Comparison of ENCODE assay signal across 1 cellular context in genomic region chr6:43059168-43060033, GRCh38.
A peak's percentile ranks its signal among the peaks of the same experiment; 100 is the strongest.
TF ChIP-seq lines count a peak whose summit lies in the region.

Gene KLC4, plus strand, starts transcription at chr6:43059631. Its CDS starts 1,705 bp downstream, at chr6:43061336.
Gene MRPL2, minus strand, starts transcription at chr6:43059434. Its CDS starts 53 bp downstream, at chr6:43059381.

TF ChIP-seq in HepG2, 621 proteins besides CTCF, POLR2A, EP300 and RAD21 (continued from another document and continues in another):
- TF ChIP-seq ZNF18 (CRISPR knock-in tag; IDR thresholded peaks at IDR 0.05; ENCODE audit: insufficient replicate concordance) (no peak), IRF2 (CRISPR knock-in tag; IDR thresholded peaks at IDR 0.05) (peak; percentile 41), ZNF703 (CRISPR knock-in tag; IDR thresholded peaks at IDR 0.05; ENCODE audit: borderline replicate concordance) (peak; percentile 33; the same call in 1 of the 2 replicates), AGO1 (IDR thresholded peaks at IDR 0.05; ENCODE audit: low read depth, low read length, poor library complexity, severe bottlenecking) (no peak), ZNF180 (CRISPR knock-in tag; IDR thresholded peaks at IDR 0.05; ENCODE audit: borderline replicate concordance, low read depth) (no peak), PHF8 (CRISPR knock-in tag; IDR thresholded peaks at IDR 0.05) (peak; percentile 85), ZNF543 (CRISPR knock-in tag; IDR thresholded peaks at IDR 0.05) (peak; percentile 41; the same call in 1 of the 2 replicates), ZNF503 (CRISPR knock-in tag; IDR thresholded peaks at IDR 0.05) (peak; percentile 84), SMAD3 (CRISPR knock-in tag; IDR thresholded peaks at IDR 0.05) (peak; percentile 47), HNRNPK (IDR thresholded peaks at IDR 0.05; ENCODE audit: low read depth, low read length, poor library complexity, severe bottlenecking) (no peak), EZH2 (conservative IDR thresholded peaks at IDR 0.05; ENCODE audit: low read depth, low read length) (no peak), KLF13 (CRISPR knock-in tag; IDR thresholded peaks at IDR 0.05) (peak; percentile 65; the same call in 1 of the 2 replicates), ZNF839 (CRISPR knock-in tag; IDR thresholded peaks at IDR 0.05; ENCODE audit: borderline replicate concordance) (no peak), ZSCAN21 (CRISPR knock-in tag; IDR thresholded peaks at IDR 0.05; ENCODE audit: borderline replicate concordance) (no peak), SNRNP70 (IDR thresholded peaks at IDR 0.05; ENCODE audit: low read depth, low read length) (no peak), POGZ (CRISPR knock-in tag; IDR thresholded peaks at IDR 0.05) (peak; percentile 82), GRHL1 (CRISPR knock-in tag; conservative IDR thresholded peaks at IDR 0.05) (no peak), SATB2 (CRISPR knock-in tag; IDR thresholded peaks at IDR 0.05) (no peak; the same call in 1 of the 2 replicates), ARID2 (CRISPR knock-in tag; IDR thresholded peaks at IDR 0.05; ENCODE audit: borderline replicate concordance) (no peak), RFX5 (IDR thresholded peaks at IDR 0.05; ENCODE audit: low read depth, low read length) (peak; percentile 71), HNF4A (CRISPR knock-in tag; IDR thresholded peaks at IDR 0.05) (peak; percentile 49; the same call in 1 of the 2 replicates), LRRFIP1 (CRISPR knock-in tag; conservative IDR thresholded peaks at IDR 0.05) (no peak), ZNF44 (CRISPR knock-in tag; IDR thresholded peaks at IDR 0.05) (no peak; the same call in 1 of the 2 replicates), SP140L (CRISPR knock-in tag; IDR thresholded peaks at IDR 0.05; ENCODE audit: borderline replicate concordance) (no peak), ZSCAN9 (CRISPR knock-in tag; IDR thresholded peaks at IDR 0.05; ENCODE audit: borderline replicate concordance) (no peak), BORCS8-MEF2B (CRISPR knock-in tag; IDR thresholded peaks at IDR 0.05) (peak; percentile 72; the same call in 1 of the 2 replicates), KAT2B (IDR thresholded peaks at IDR 0.05; ENCODE audit: borderline replicate concordance, low read depth, low read length) (no peak), ZNF883 (CRISPR knock-in tag; IDR thresholded peaks at IDR 0.05; ENCODE audit: not compliant biosample characterization) (no peak), PLSCR1 (CRISPR knock-in tag; IDR thresholded peaks at IDR 0.05; ENCODE audit: borderline replicate concordance) (no peak), SALL2 (CRISPR knock-in tag; IDR thresholded peaks at IDR 0.05) (no peak), ZNF382 (CRISPR knock-in tag; IDR thresholded peaks at IDR 0.05; ENCODE audit: borderline replicate concordance) (no peak), ZNF354B (CRISPR knock-in tag; IDR thresholded peaks at IDR 0.05) (no peak), ZNF367 (CRISPR knock-in tag; IDR thresholded peaks at IDR 0.05; ENCODE audit: borderline replicate concordance) (peak; percentile 68; the same call in 1 of the 2 replicates), ZNF552 (CRISPR knock-in tag; IDR thresholded peaks at IDR 0.05; ENCODE audit: borderline replicate concordance) (no peak), NFATC3 (CRISPR knock-in tag; IDR thresholded peaks at IDR 0.05) (no peak), PITX1 (CRISPR knock-in tag; IDR thresholded peaks at IDR 0.05) (peak; percentile 48; the same call in 1 of the 2 replicates), SAP130 (CRISPR knock-in tag; IDR thresholded peaks at IDR 0.05; ENCODE audit: low read depth) (peak; percentile 92), CAMTA2 (CRISPR knock-in tag; IDR thresholded peaks at IDR 0.05; ENCODE audit: borderline replicate concordance) (no peak), ZFP36L1 (CRISPR knock-in tag; IDR thresholded peaks at IDR 0.05) (peak; percentile 40; the same call in 1 of the 2 replicates), KLF9 (CRISPR knock-in tag; IDR thresholded peaks at IDR 0.05; ENCODE audit: low read depth) (no peak), STAG1 (CRISPR knock-in tag; IDR thresholded peaks at IDR 0.05) (no peak), ZFP36L2 (CRISPR knock-in tag; IDR thresholded peaks at IDR 0.05) (no peak), SRSF4 (IDR thresholded peaks at IDR 0.05; ENCODE audit: low read depth, low read length, poor library complexity, severe bottlenecking) (no peak), DZIP1 (CRISPR knock-in tag; IDR thresholded peaks at IDR 0.05) (peak; percentile 92), MLX (CRISPR knock-in tag; IDR thresholded peaks at IDR 0.05) (no peak), ZBTB14 (CRISPR knock-in tag; IDR thresholded peaks at IDR 0.05) (no peak), ZMAT5 (CRISPR knock-in tag; IDR thresholded peaks at IDR 0.05; ENCODE audit: borderline replicate concordance, low read depth) (no peak)
